11 cellular contexts compared by ENCODE assay signal in genomic region chrY:13339939-13340338, GRCh38.
"Had no signal": no experiment of that assay in that cellular context is flagged by ENCODE, and none has a peak within 500 bp of the region (broad histone marks: within the 10 kb centered on the region; RNA-seq: fewer than 3 reads in every experiment).

No MANE protein-coding gene starts in this region.

- DNase-seq: activated CD4-positive, alpha-beta memory T cell treated with anti-CD3 and anti-CD28 coated beads for 36 hours; activated CD4-positive, alpha-beta T cell treated with anti-CD3 and anti-CD28 coated beads for 1 hour; activated effector memory CD4-positive, alpha-beta T cell treated with Interleukin-2 at 50 U/mL for 16 hours; activated naive CD8-positive, alpha-beta T cell treated with anti-CD3 and anti-CD28 coated beads, Interleukin-2, amount 10 ng/mL, durations not matched to agents 7 days and 5 days; activated T-cell treated with anti-CD3 and anti-CD28 coated beads, Interleukin-2, amount 50 U/mL, for 4 hours; ovary; SHP77 treated with DMSO at 0.1 percent for 48 hours had no signal

- H3K4me1 Mint-ChIP-seq: activated naive CD8-positive, alpha-beta T cell treated with anti-CD3 and anti-CD28 coated beads, Interleukin-2, amount 10 ng/mL, durations not matched to agents 7 days and 5 days had no signal

- H3K4me3 Mint-ChIP-seq: activated CD4-positive, alpha-beta memory T cell treated with anti-CD3 and anti-CD28 coated beads for 36 hours; activated naive CD8-positive, alpha-beta T cell treated with anti-CD3 and anti-CD28 coated beads, Interleukin-2, amount 10 ng/mL, durations not matched to agents 7 days and 5 days; activated T-cell treated with anti-CD3 and anti-CD28 coated beads, Interleukin-2, amount 50 U/mL, for 4 hours; stimulated activated effector memory CD8-positive, alpha-beta T cell treated with anti-CD3 and anti-CD28 coated beads, Interleukin-12 subunit alpha, Interleukin-12 subunit beta, amount 100 ng/mL, for 72 hours had no signal

- H3K9me3 ChIP-seq: ascending aorta, ovary, tibial nerve had no signal

- H3K27ac Mint-ChIP-seq: activated naive CD8-positive, alpha-beta T cell treated with anti-CD3 and anti-CD28 coated beads, Interleukin-2, amount 10 ng/mL, durations not matched to agents 7 days and 5 days had no signal

- H3K27ac ChIP-seq: ascending aorta, ovary, VCaP had no signal

- H3K27me3 Mint-ChIP-seq: activated CD4-positive, alpha-beta memory T cell treated with anti-CD3 and anti-CD28 coated beads for 36 hours; activated naive CD8-positive, alpha-beta T cell treated with anti-CD3 and anti-CD28 coated beads, Interleukin-2, amount 10 ng/mL, durations not matched to agents 7 days and 5 days had no signal

- H3K4me3 ChIP-seq: ascending aorta, ovary, tibial nerve had no signal

- H3K4me1 ChIP-seq: ascending aorta had no signal

- H3K9me3 Mint-ChIP-seq: activated CD4-positive, alpha-beta memory T cell treated with anti-CD3 and anti-CD28 coated beads for 36 hours; activated naive CD8-positive, alpha-beta T cell treated with anti-CD3 and anti-CD28 coated beads, Interleukin-2, amount 10 ng/mL, durations not matched to agents 7 days and 5 days; activated T-cell treated with anti-CD3 and anti-CD28 coated beads, Interleukin-2, amount 50 U/mL, for 4 hours; stimulated activated effector memory CD8-positive, alpha-beta T cell treated with anti-CD3 and anti-CD28 coated beads, Interleukin-12 subunit alpha, Interleukin-12 subunit beta, amount 100 ng/mL, for 72 hours had no signal

- H3K27me3 ChIP-seq: ascending aorta, ovary, tibial nerve had no signal

- H3K36me3 ChIP-seq: ascending aorta, ovary had no signal
